8 cellular contexts compared by ENCODE assay signal in genomic region chr15:67075555-67076135, GRCh38. TPM values are rescaled to one million over a fixed set of nuclear protein-coding genes. Genes with fewer than 3 reads are reported as not detected.
A peak's percentile ranks its signal among the peaks of the same experiment; 100 is the strongest.
DNase-seq lines count a peak whose midpoint lies in the region; ATAC-seq and TF ChIP-seq lines count a peak whose summit lies in the region.
"Not testable (repeated sequence)": the region's sequence is repeated elsewhere in the genome, so short reads cannot be mapped to it uniquely, and the experiment has no call there.

No MANE protein-coding gene starts in this region.

- not testable (repeated sequence) for H3K36me3 ChIP-seq in CD8-positive, alpha-beta memory T cell (ENCODE audit: insufficient read depth, low read length); OCI-LY3 (replicated peaks; ENCODE audit: low read depth, low read length); vagina
- peaks cover 40% of the 10 kb centered on the region for H3K36me3 ChIP-seq in skeletal muscle satellite cell (ENCODE audit: insufficient read depth, low read length)

- DNase-seq in CD8-positive, alpha-beta memory T cell; activated CD4-positive, alpha-beta T cell treated with anti-CD3 and anti-CD28 coated beads for 36 hours; effector memory CD8-positive, alpha-beta T cell; mesothelial cell of epicardium (ENCODE audit: low spot score in 2 of 2, unreplicated experiment in 2 of 2); vagina (ENCODE audit: extremely low spot score in 2 of 2): not testable (repeated sequence)

- H3K9me3 ChIP-seq in CD8-positive, alpha-beta memory T cell (ENCODE audit: low read length); OCI-LY3 (ENCODE audit: insufficient read depth, low read length); skeletal muscle satellite cell (replicated peaks; ENCODE audit: low read length); vagina: not testable (repeated sequence)

- ATAC-seq in activated CD4-positive, alpha-beta T cell treated with anti-CD3 and anti-CD28 coated beads for 36 hours; effector memory CD8-positive, alpha-beta T cell (replicated peaks): not testable (repeated sequence)

- not testable (repeated sequence) for H3K27me3 ChIP-seq in CD8-positive, alpha-beta memory T cell (ENCODE audit: insufficient read depth, low read length, poor library complexity, severe bottlenecking); OCI-LY3 (ENCODE audit: low read depth, low read length); skeletal muscle satellite cell (ENCODE audit: control insufficient read depth, insufficient read depth, low read length); vagina

- H3K9ac ChIP-seq in OCI-LY3 (ENCODE audit: low read length): 0 out of 2 replicates have a peak overlapping the region, but pooled peaks have one; percentile 21
- H3K9ac ChIP-seq in skeletal muscle satellite cell (ENCODE audit: low read depth, low read length): not testable (repeated sequence)

- H3K36me3 Mint-ChIP-seq in CD8-positive, alpha-beta memory T cell: peaks cover 6 to 68% (median 10%) of the 10 kb centered on the region in 3 donors
- peaks cover 21% of the 10 kb centered on the region for H3K36me3 Mint-ChIP-seq in activated CD4-positive, alpha-beta T cell treated with anti-CD3 and anti-CD28 coated beads for 36 hours (ENCODE audit: low read depth)
- H3K36me3 Mint-ChIP-seq in activated naive CD4-positive, alpha-beta T cell treated with anti-CD3 and anti-CD28 coated beads, Interleukin-2, amount 50 U/mL, for 24 hours: peaks cover 16% of the 10 kb centered on the region
- H3K36me3 Mint-ChIP-seq in effector memory CD8-positive, alpha-beta T cell (ENCODE audit: insufficient read depth): peaks cover 20% of the 10 kb centered on the region
- H3K36me3 Mint-ChIP-seq in mesothelial cell of epicardium: not testable (repeated sequence)

- CTCF ChIA-PET in CD8-positive, alpha-beta memory T cell (lab: Charles Lee): interaction anchor here (1.5 kb wide), 1 partner anchor 26 kb away, joined by 4 read pairs; no protein-coding TSS in a partner anchor
- CTCF ChIA-PET in activated CD4-positive, alpha-beta T cell treated with anti-CD3 and anti-CD28 coated beads for 36 hours (lab: Charles Lee): interaction anchor here (0.6 to 0.9 kb wide), 2 partner anchors 26 to 224 kb away, joined by 3 to 4 read pairs; no protein-coding TSS in a partner anchor

- H3K4me2 ChIP-seq in OCI-LY3 (ENCODE audit: low read length) (peak overlapping the region; percentile 53), skeletal muscle satellite cell (ENCODE audit: low read length) (peak overlapping the region; percentile 69)

- not testable (repeated sequence) for TF ChIP-seq POLR2A in vagina (IDR thresholded peaks at IDR 0.05)

- H2AFZ ChIP-seq in OCI-LY3 (ENCODE audit: low read depth, low read length): not testable (repeated sequence)

- H4K20me1 ChIP-seq in OCI-LY3 (ENCODE audit: insufficient read depth, low read length): peaks cover 31% of the 10 kb centered on the region

- peaks cover 83 to 96% (median 93%) of the 10 kb centered on the region in 3 donors for H3K4me1 Mint-ChIP-seq in CD8-positive, alpha-beta memory T cell
- H3K4me1 Mint-ChIP-seq in activated CD4-positive, alpha-beta T cell treated with anti-CD3 and anti-CD28 coated beads for 36 hours: peaks cover 86% of the 10 kb centered on the region
- peaks cover 83% of the 10 kb centered on the region for H3K4me1 Mint-ChIP-seq in activated naive CD4-positive, alpha-beta T cell treated with anti-CD3 and anti-CD28 coated beads, Interleukin-2, amount 50 U/mL, for 24 hours
- peaks cover 66 to 83% of the 10 kb centered on the region in 2 donors for H3K4me1 Mint-ChIP-seq in effector memory CD8-positive, alpha-beta T cell (ENCODE audit: low read depth in 2 of 2)
- H3K4me1 Mint-ChIP-seq in mesothelial cell of epicardium: peaks cover 46% of the 10 kb centered on the region

- H3K79me2 ChIP-seq in OCI-LY3 (ENCODE audit: low read length): peaks cover 42% of the 10 kb centered on the region

- POLR2A ChIA-PET in CD8-positive, alpha-beta memory T cell (lab: Charles Lee): interaction anchor here (0.6 kb wide), 1 partner anchor 182 kb away, joined by 3 read pairs; no protein-coding TSS in a partner anchor
- POLR2A ChIA-PET in activated CD4-positive, alpha-beta T cell treated with anti-CD3 and anti-CD28 coated beads for 36 hours (lab: Charles Lee): interaction anchor here (1.2 kb wide), 1 partner anchor 26 kb away, joined by 8 read pairs; no protein-coding TSS in a partner anchor

- H3K9me3 Mint-ChIP-seq in CD8-positive, alpha-beta memory T cell; activated CD4-positive, alpha-beta T cell treated with anti-CD3 and anti-CD28 coated beads for 36 hours (ENCODE audit: low read depth); activated naive CD4-positive, alpha-beta T cell treated with anti-CD3 and anti-CD28 coated beads, Interleukin-2, amount 50 U/mL, for 24 hours; effector memory CD8-positive, alpha-beta T cell; mesothelial cell of epicardium: not testable (repeated sequence)

- peaks cover 81% of the 10 kb centered on the region for H3K4me1 ChIP-seq in CD8-positive, alpha-beta memory T cell (ENCODE audit: insufficient read depth, low read length)
- H3K4me1 ChIP-seq in OCI-LY3 (ENCODE audit: low read length) (peaks cover 48% of the 10 kb centered on the region), skeletal muscle satellite cell (ENCODE audit: control insufficient read depth, insufficient read depth, low read length) (peaks cover 70% of the 10 kb centered on the region), vagina (peaks cover 86% of the 10 kb centered on the region)

- H3K4me3 ChIP-seq in CD8-positive, alpha-beta memory T cell (ENCODE audit: low read length); OCI-LY3 (ENCODE audit: low read length); vagina: not testable (repeated sequence)
- peak overlapping the region; percentile 24 for H3K4me3 ChIP-seq in skeletal muscle satellite cell (ENCODE audit: low read length)

- not testable (repeated sequence) for H3K27ac ChIP-seq in CD8-positive, alpha-beta memory T cell (ENCODE audit: low read depth, low read length); OCI-LY3 (ENCODE audit: low read length)
- peak overlapping the region; percentile 48 for H3K27ac ChIP-seq in vagina

- TF ChIP-seq CTCF in OCI-LY3 (IDR thresholded peaks at IDR 0.05; ENCODE audit: low read depth, low read length); mesothelial cell of epicardium (IDR thresholded peaks at IDR 0.05; ENCODE audit: unreplicated experiment); vagina (IDR thresholded peaks at IDR 0.05): not testable (repeated sequence)

- peak overlapping the region; percentile 74 to 94 (median 88) for H3K27ac Mint-ChIP-seq in CD8-positive, alpha-beta memory T cell
- peak overlapping the region; percentile 89 for H3K27ac Mint-ChIP-seq in activated CD4-positive, alpha-beta T cell treated with anti-CD3 and anti-CD28 coated beads for 36 hours
- peak overlapping the region; percentile 90 for H3K27ac Mint-ChIP-seq in activated naive CD4-positive, alpha-beta T cell treated with anti-CD3 and anti-CD28 coated beads, Interleukin-2, amount 50 U/mL, for 24 hours
- peak overlapping the region; percentile 85 to 92 for H3K27ac Mint-ChIP-seq in effector memory CD8-positive, alpha-beta T cell
- H3K27ac Mint-ChIP-seq in mesothelial cell of epicardium: peak overlapping the region; percentile 54

- H3K27me3 Mint-ChIP-seq in CD8-positive, alpha-beta memory T cell; activated CD4-positive, alpha-beta T cell treated with anti-CD3 and anti-CD28 coated beads for 36 hours; activated naive CD4-positive, alpha-beta T cell treated with anti-CD3 and anti-CD28 coated beads, Interleukin-2, amount 50 U/mL, for 24 hours; effector memory CD8-positive, alpha-beta T cell; mesothelial cell of epicardium (ENCODE audit: low read depth): not testable (repeated sequence)

- intact Hi-C loops in activated CD4-positive, alpha-beta T cell treated with anti-CD3 and anti-CD28 coated beads for 36 hours (cut with DNase I, micrococcal nuclease); vagina (cut with DNase I): not testable (repeated sequence)

- peak overlapping the region in 4 of 7 donors; percentile 33 to 70 (median 50) for H3K4me3 Mint-ChIP-seq in CD8-positive, alpha-beta memory T cell
- H3K4me3 Mint-ChIP-seq in activated CD4-positive, alpha-beta T cell treated with anti-CD3 and anti-CD28 coated beads for 36 hours; mesothelial cell of epicardium: not testable (repeated sequence)
- peak overlapping the region; percentile 33 for H3K4me3 Mint-ChIP-seq in activated naive CD4-positive, alpha-beta T cell treated with anti-CD3 and anti-CD28 coated beads, Interleukin-2, amount 50 U/mL, for 24 hours
- peak overlapping the region; percentile 59 to 78 for H3K4me3 Mint-ChIP-seq in effector memory CD8-positive, alpha-beta T cell

RNA-seq across cellular contexts. Expression of gene SMAD3, which starts 10.2 kb away (rescaled TPM):
- total RNA-seq in CD8-positive, alpha-beta memory T cell: 10 to 100 TPM; 30.2 to 34.2 TPM
- 31.7 TPM for polyA plus RNA-seq in CD8-positive, alpha-beta memory T cell
- total RNA-seq in activated CD4-positive, alpha-beta T cell treated with anti-CD3 and anti-CD28 coated beads for 36 hours: 10 to 100 TPM; 33.7 to 40.8 TPM
- total RNA-seq in mesothelial cell of epicardium (89.9 to 96.2 TPM (median 90.7 TPM) in 3 replicates), vagina (53.5 TPM)
- 18.3 and 32.1 TPM in 2 replicates for total RNA-seq in skeletal muscle satellite cell (2012; rRNA removed)
